ENCODE assay signal across 25 cellular contexts in the genomic region with DNA sequence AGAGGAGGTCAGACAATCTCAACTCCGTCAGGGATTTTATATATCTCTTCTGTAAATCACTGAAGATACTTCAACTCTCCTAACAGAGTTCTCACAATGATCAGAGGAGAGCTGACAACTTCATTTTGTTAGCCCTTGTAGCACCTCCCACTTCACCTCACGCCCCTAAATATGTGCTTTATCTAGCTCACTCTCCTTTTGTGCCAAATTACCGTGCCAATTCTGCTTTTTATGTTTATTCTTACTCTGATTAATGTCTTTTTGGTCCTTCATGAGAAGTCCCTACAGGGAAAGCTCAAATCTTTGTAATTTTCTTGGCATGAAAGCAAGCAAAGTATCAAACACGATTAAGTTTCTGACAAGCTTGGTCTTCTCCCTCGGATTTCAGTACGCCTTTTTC.
"Had no signal": no experiment of that assay in that cellular context is flagged by ENCODE, and none has a peak within 500 bp of the region (broad histone marks: within the 10 kb centered on the region; RNA-seq: fewer than 3 reads in every experiment).

No MANE protein-coding gene starts in this region.

- H3K27me3 Mint-ChIP-seq: T-helper 17 cell had no signal

- H3K36me3 ChIP-seq: MG63, SJCRH30 had no signal

- H3K27me3 ChIP-seq: MG63, SJCRH30 had no signal

- H3K4me1 Mint-ChIP-seq: T-helper 17 cell had no signal

- H3K4me3 Mint-ChIP-seq: T-helper 17 cell had no signal

- H3K9me3 ChIP-seq: MG63, SJCRH30 had no signal

- H3K27ac ChIP-seq: RWPE1, SJCRH30 had no signal

- H3K4me3 ChIP-seq: MG63, SJCRH30 had no signal

- H3K4me1 ChIP-seq: SJCRH30 had no signal

- H3K27ac Mint-ChIP-seq: T-helper 17 cell had no signal

- ATAC-seq: HepG2, Panc1, PC-3, SK-N-SH treated with all-trans-retinoic acid at 6 μM for 48 hours, T-helper 17 cell had no signal

- DNase-seq: IMR-90; Karpas-422; KG1; MG63; NCI-H1092; NCI-H1105 treated with DMSO at 0.1 percent for 48 hours; NCI-H1417 treated with DMSO at 0.1 percent for 48 hours; NCI-H146; NCI-H1694 treated with DMSO at 0.1 percent for 48 hours; NCI-H1930; NCI-H2171 treated with DMSO at 0.1 percent for 48 hours; NCI-H345; NCI-H510A; NCI-H526; NCI-H748 treated with DMSO at 0.1 percent for 48 hours; NK-92 treated with Interleukin-12 subunit alpha and Interleukin-12 subunit beta, amount 100 ng/mL, for 24 hours; PC-3; SHP77; SJCRH30; T-helper 1 cell; T-helper 17 cell had no signal
